Comparison of ENCODE assay signal across 8 cellular contexts in genomic region chr12:8948711-8949524, GRCh38. TPM values are rescaled to one million over a fixed set of nuclear protein-coding genes. Genes with fewer than 3 reads are reported as not detected.
A peak's percentile ranks its signal among the peaks of the same experiment; 100 is the strongest.
DNase-seq lines count a peak whose midpoint lies in the region; ATAC-seq and TF ChIP-seq lines count a peak whose summit lies in the region.

No MANE protein-coding gene starts in this region.

- H3K4me1 ChIP-seq in parathyroid adenoma = no peaks in the 10 kb centered on the region

- peaks cover 5% of the 10 kb centered on the region for H3K36me3 Mint-ChIP-seq in activated naive CD4-positive, alpha-beta T cell treated with anti-CD3 and anti-CD28 coated beads, Interleukin-2, amount 50 U/mL, for 24 hours

- no peaks in the 10 kb centered on the region for H3K27me3 Mint-ChIP-seq in activated naive CD4-positive, alpha-beta T cell treated with anti-CD3 and anti-CD28 coated beads, Interleukin-2, amount 50 U/mL, for 24 hours

- peak overlapping the region; percentile 96 for H3K27ac Mint-ChIP-seq in activated naive CD4-positive, alpha-beta T cell treated with anti-CD3 and anti-CD28 coated beads, Interleukin-2, amount 50 U/mL, for 24 hours

- ATAC-seq in HG02588 (IDR thresholded peaks at IDR 0.05; ENCODE audit: unreplicated experiment) (peak; percentile 34), Right ventricle myocardium superior (ENCODE audit: poor library complexity) (peak; percentile 65), GM18505 (IDR thresholded peaks at IDR 0.05; ENCODE audit: unreplicated experiment) (no peak)

- H3K9ac ChIP-seq in parathyroid adenoma = peak overlapping the region; percentile 70

- H2AFZ ChIP-seq in parathyroid adenoma = peak overlapping the region; percentile 89

- peaks cover 6% of the 10 kb centered on the region for H3K79me2 ChIP-seq in parathyroid adenoma

- TF ChIP-seq POLR2A in GM18505 (IDR thresholded peaks at IDR 0.05; ENCODE audit: borderline replicate concordance, extremely low read depth, insufficient read depth, insufficient read length) = no peak

- H3K27ac ChIP-seq in 22Rv1 (peak overlapping the region; percentile 91), parathyroid adenoma (peak overlapping the region; percentile 96)

- H3K4me1 Mint-ChIP-seq in activated naive CD4-positive, alpha-beta T cell treated with anti-CD3 and anti-CD28 coated beads, Interleukin-2, amount 50 U/mL, for 24 hours = peaks cover 57% of the 10 kb centered on the region

- TF ChIP-seq CTCF in 22Rv1 (IDR thresholded peaks at IDR 0.05) (no peak), parathyroid adenoma (IDR thresholded peaks at IDR 0.05) (no peak)

- H3K4me3 Mint-ChIP-seq in activated naive CD4-positive, alpha-beta T cell treated with anti-CD3 and anti-CD28 coated beads, Interleukin-2, amount 50 U/mL, for 24 hours = peak overlapping the region; percentile 99

- H3K4me3 ChIP-seq in parathyroid adenoma (ENCODE audit: low read depth, low read length) = peak overlapping the region; percentile 100

- no peaks in the 10 kb centered on the region for H3K27me3 ChIP-seq in parathyroid adenoma (ENCODE audit: control insufficient read depth, insufficient read depth, low read length)

- no peaks in the 10 kb centered on the region for H3K9me3 Mint-ChIP-seq in activated naive CD4-positive, alpha-beta T cell treated with anti-CD3 and anti-CD28 coated beads, Interleukin-2, amount 50 U/mL, for 24 hours

- DNase-seq in GM04503 (ENCODE audit: low read depth) (peak; percentile 16), MV-4-11 (lab: John Stamatoyannopoulos, UW) (peak; percentile 72), Right ventricle myocardium superior (no peak)

- no peaks in the 10 kb centered on the region for H3K36me3 ChIP-seq in parathyroid adenoma (ENCODE audit: control insufficient read depth, insufficient read depth, low read length)

- H3K9me3 ChIP-seq in parathyroid adenoma (ENCODE audit: control insufficient read depth, low read length) = no peaks in the 10 kb centered on the region

- intact Hi-C loops in Right ventricle myocardium superior (cut with DNase I) = no loop called here

- peak overlapping the region; percentile 80 for H3K4me2 ChIP-seq in parathyroid adenoma (ENCODE audit: low read length)

RNA-seq across cellular contexts. Expression of gene M6PR, which starts 0.5 kb away (rescaled TPM):
- total RNA-seq in Right ventricle myocardium superior = 88.2 TPM

RNA-seq across cellular contexts. Expression of gene PHC1, which starts 34.6 kb away (rescaled TPM):
- 19.3 TPM for total RNA-seq in Right ventricle myocardium superior

RNA-seq across cellular contexts. Expression of gene KLRG1, which starts 40.4 kb away (rescaled TPM):
- total RNA-seq in Right ventricle myocardium superior = 4.8 TPM
